1 cellular context compared by ENCODE assay signal in the genomic region with DNA sequence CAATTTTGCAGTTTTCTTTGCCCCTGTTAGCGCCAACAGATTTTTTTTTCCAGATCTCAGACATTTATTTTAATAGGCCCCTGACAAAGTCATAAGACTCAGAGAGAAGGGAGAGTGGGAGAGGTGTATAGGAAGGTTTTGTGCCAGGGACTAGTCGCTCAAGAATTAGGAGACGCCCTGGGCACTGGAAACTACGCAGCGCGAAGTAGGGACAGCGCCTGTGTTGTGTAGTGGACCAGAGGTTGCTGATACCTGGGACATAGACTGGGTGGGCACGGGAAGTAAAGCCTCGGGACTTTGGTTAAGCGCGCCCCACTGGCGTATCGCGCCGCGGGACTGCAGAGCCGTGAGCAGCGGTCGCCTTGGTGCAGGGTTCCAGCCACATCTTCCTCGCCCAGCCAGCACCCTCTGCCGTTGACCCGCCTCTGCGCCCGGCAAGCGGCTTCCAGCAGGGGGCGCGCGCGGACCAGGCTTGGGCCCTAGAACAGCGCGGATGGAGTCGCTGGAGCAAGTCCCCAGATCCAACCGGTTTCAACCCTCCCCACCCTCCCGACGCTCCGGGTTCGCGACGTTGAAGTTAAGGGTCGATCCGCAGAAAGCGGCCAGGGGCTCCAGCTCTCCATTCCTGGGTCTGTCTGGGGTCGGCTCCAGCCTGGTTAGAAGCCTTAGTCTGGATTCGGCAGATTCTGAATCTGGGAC.
A peak's percentile ranks its signal among the peaks of the same experiment; 100 is the strongest.
TF ChIP-seq lines count a peak whose summit lies in the region.

No MANE protein-coding gene starts in this region.

TF ChIP-seq in HepG2, 621 proteins besides CTCF, POLR2A, EP300 and RAD21 (continued from another document and continues in another):
- no peak for TF ChIP-seq ZNF20 (CRISPR knock-in tag; IDR thresholded peaks at IDR 0.05)
- TF ChIP-seq SIN3A (IDR thresholded peaks at IDR 0.05; ENCODE audit: borderline replicate concordance, low read depth, low read length) = no peak
- TF ChIP-seq ZNF883 (CRISPR knock-in tag; IDR thresholded peaks at IDR 0.05; ENCODE audit: not compliant biosample characterization) = no peak
- TF ChIP-seq HCFC1 (IDR thresholded peaks at IDR 0.05; ENCODE audit: low read depth, low read length) = no peak
- TF ChIP-seq, protein P1, sequence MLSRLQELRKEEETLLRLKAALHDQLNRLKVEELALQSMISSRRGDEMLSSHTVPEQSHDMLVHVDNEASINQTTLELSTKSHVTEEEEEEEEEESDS (CRISPR knock-in tag; IDR thresholded peaks at IDR 0.05; ENCODE audit: borderline replicate concordance) = no peak
- TF ChIP-seq, protein P2, sequence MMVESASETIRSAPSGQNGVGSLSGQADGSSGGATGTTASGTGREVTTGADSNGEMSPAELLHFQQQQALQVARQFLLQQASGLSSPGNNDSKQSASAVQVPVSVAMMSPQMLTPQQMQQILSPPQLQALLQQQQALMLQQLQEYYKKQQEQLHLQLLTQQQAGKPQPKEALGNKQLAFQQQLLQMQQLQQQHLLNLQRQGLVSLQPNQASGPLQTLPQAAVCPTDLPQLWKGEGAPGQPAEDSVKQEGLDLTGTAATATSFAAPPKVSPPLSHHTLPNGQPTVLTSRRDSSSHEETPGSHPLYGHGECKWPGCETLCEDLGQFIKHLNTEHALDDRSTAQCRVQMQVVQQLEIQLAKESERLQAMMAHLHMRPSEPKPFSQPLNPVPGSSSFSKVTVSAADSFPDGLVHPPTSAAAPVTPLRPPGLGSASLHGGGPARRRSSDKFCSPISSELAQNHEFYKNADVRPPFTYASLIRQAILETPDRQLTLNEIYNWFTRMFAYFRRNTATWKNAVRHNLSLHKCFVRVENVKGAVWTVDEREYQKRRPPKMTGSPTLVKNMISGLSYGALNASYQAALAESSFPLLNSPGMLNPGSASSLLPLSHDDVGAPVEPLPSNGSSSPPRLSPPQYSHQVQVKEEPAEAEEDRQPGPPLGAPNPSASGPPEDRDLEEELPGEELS (CRISPR knock-in tag; IDR thresholded peaks at IDR 0.05) = no peak
- TF ChIP-seq MYNN (CRISPR knock-in tag; IDR thresholded peaks at IDR 0.05; ENCODE audit: low read depth) = no peak
- TF ChIP-seq ZFP41 (CRISPR knock-in tag; IDR thresholded peaks at IDR 0.05; ENCODE audit: borderline replicate concordance) = no peak
- TF ChIP-seq MED1 (CRISPR knock-in tag; IDR thresholded peaks at IDR 0.05) = no peak
- TF ChIP-seq, protein P3, sequence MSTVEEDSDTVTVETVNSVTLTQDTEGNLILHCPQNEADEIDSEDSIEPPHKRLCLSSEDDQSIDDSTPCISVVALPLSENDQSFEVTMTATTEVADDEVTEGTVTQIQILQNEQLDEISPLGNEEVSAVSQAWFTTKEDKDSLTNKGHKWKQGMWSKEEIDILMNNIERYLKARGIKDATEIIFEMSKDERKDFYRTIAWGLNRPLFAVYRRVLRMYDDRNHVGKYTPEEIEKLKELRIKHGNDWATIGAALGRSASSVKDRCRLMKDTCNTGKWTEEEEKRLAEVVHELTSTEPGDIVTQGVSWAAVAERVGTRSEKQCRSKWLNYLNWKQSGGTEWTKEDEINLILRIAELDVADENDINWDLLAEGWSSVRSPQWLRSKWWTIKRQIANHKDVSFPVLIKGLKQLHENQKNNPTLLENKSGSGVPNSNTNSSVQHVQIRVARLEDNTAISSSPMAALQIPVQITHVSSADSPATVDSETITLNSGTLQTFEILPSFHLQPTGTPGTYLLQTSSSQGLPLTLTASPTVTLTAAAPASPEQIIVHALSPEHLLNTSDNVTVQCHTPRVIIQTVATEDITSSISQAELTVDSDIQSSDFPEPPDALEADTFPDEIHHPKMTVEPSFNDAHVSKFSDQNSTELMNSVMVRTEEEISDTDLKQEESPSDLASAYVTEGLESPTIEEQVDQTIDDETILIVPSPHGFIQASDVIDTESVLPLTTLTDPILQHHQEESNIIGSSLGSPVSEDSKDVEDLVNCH (CRISPR knock-in tag; IDR thresholded peaks at IDR 0.05) = no peak
- TF ChIP-seq, protein P4, sequence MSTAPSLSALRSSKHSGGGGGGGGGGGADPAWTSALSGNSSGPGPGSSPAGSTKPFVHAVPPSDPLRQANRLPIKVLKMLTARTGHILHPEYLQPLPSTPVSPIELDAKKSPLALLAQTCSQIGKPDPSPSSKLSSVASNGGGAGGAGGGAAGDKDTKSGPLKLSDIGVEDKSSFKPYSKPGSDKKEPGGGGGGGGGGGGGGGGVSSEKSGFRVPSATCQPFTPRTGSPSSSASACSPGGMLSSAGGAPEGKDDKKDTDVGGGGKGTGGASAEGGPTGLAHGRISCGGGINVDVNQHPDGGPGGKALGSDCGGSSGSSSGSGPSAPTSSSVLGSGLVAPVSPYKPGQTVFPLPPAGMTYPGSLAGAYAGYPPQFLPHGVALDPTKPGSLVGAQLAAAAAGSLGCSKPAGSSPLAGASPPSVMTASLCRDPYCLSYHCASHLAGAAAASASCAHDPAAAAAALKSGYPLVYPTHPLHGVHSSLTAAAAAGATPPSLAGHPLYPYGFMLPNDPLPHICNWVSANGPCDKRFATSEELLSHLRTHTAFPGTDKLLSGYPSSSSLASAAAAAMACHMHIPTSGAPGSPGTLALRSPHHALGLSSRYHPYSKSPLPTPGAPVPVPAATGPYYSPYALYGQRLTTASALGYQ (CRISPR knock-in tag; IDR thresholded peaks at IDR 0.05) = no peak
- no peak for TF ChIP-seq PCBP2 (optimal IDR thresholded peaks at IDR 0.05; ENCODE audit: low read depth, low read length, poor library complexity, severe bottlenecking)
- TF ChIP-seq, protein P5, sequence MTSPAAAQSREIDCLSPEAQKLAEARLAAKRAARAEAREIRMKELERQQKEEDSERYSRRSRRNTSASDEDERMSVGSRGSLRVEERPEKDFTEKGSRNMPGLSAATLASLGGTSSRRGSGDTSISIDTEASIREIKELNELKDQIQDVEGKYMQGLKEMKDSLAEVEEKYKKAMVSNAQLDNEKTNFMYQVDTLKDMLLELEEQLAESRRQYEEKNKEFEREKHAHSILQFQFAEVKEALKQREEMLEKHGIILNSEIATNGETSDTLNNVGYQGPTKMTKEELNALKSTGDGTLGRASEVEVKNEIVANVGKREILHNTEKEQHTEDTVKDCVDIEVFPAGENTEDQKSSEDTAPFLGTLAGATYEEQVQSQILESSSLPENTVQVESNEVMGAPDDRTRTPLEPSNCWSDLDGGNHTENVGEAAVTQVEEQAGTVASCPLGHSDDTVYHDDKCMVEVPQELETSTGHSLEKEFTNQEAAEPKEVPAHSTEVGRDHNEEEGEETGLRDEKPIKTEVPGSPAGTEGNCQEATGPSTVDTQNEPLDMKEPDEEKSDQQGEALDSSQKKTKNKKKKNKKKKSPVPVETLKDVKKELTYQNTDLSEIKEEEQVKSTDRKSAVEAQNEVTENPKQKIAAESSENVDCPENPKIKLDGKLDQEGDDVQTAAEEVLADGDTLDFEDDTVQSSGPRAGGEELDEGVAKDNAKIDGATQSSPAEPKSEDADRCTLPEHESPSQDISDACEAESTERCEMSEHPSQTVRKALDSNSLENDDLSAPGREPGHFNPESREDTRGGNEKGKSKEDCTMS (CRISPR knock-in tag; conservative IDR thresholded peaks at IDR 0.05) = no peak
- TF ChIP-seq FOXP1 (IDR thresholded peaks at IDR 0.05) = no peak
- TF ChIP-seq FOXP1 (CRISPR knock-in tag; IDR thresholded peaks at IDR 0.05) = no peak
- TF ChIP-seq ATF1 (CRISPR knock-in tag; IDR thresholded peaks at IDR 0.05) = no peak
- TF ChIP-seq, protein P6, sequence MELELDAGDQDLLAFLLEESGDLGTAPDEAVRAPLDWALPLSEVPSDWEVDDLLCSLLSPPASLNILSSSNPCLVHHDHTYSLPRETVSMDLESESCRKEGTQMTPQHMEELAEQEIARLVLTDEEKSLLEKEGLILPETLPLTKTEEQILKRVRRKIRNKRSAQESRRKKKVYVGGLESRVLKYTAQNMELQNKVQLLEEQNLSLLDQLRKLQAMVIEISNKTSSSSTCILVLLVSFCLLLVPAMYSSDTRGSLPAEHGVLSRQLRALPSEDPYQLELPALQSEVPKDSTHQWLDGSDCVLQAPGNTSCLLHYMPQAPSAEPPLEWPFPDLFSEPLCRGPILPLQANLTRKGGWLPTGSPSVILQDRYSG (CRISPR knock-in tag; IDR thresholded peaks at IDR 0.05) = no peak
- TF ChIP-seq ETV5 (CRISPR knock-in tag; IDR thresholded peaks at IDR 0.05; ENCODE audit: borderline replicate concordance) = no peak
- no peak for TF ChIP-seq ZNF766 (CRISPR knock-in tag; IDR thresholded peaks at IDR 0.05; ENCODE audit: borderline replicate concordance)
- TF ChIP-seq MBD4 (IDR thresholded peaks at IDR 0.05; ENCODE audit: borderline replicate concordance, low read length) = no peak
- TF ChIP-seq TEAD2 (CRISPR knock-in tag; IDR thresholded peaks at IDR 0.05) = no peak
- peak; percentile 38; the same call in 1 of the 2 replicates for TF ChIP-seq ELF3 (CRISPR knock-in tag; IDR thresholded peaks at IDR 0.05)
- TF ChIP-seq ZNF547 (CRISPR knock-in tag; IDR thresholded peaks at IDR 0.05) = no peak
- no peak for TF ChIP-seq RFX5 (IDR thresholded peaks at IDR 0.05; ENCODE audit: low read depth, low read length)
- TF ChIP-seq, protein P7, sequence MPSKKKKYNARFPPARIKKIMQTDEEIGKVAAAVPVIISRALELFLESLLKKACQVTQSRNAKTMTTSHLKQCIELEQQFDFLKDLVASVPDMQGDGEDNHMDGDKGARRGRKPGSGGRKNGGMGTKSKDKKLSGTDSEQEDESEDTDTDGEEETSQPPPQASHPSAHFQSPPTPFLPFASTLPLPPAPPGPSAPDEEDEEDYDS (CRISPR knock-in tag; IDR thresholded peaks at IDR 0.05) = no peak
- TF ChIP-seq, protein P8, sequence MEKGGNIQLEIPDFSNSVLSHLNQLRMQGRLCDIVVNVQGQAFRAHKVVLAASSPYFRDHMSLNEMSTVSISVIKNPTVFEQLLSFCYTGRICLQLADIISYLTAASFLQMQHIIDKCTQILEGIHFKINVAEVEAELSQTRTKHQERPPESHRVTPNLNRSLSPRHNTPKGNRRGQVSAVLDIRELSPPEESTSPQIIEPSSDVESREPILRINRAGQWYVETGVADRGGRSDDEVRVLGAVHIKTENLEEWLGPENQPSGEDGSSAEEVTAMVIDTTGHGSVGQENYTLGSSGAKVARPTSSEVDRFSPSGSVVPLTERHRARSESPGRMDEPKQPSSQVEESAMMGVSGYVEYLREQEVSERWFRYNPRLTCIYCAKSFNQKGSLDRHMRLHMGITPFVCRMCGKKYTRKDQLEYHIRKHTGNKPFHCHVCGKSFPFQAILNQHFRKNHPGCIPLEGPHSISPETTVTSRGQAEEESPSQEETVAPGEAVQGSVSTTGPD (CRISPR knock-in tag; IDR thresholded peaks at IDR 0.05) = no peak
- no peak for TF ChIP-seq ZNF484 (CRISPR knock-in tag; IDR thresholded peaks at IDR 0.05; ENCODE audit: borderline replicate concordance, low read depth)
- TF ChIP-seq, protein P9, sequence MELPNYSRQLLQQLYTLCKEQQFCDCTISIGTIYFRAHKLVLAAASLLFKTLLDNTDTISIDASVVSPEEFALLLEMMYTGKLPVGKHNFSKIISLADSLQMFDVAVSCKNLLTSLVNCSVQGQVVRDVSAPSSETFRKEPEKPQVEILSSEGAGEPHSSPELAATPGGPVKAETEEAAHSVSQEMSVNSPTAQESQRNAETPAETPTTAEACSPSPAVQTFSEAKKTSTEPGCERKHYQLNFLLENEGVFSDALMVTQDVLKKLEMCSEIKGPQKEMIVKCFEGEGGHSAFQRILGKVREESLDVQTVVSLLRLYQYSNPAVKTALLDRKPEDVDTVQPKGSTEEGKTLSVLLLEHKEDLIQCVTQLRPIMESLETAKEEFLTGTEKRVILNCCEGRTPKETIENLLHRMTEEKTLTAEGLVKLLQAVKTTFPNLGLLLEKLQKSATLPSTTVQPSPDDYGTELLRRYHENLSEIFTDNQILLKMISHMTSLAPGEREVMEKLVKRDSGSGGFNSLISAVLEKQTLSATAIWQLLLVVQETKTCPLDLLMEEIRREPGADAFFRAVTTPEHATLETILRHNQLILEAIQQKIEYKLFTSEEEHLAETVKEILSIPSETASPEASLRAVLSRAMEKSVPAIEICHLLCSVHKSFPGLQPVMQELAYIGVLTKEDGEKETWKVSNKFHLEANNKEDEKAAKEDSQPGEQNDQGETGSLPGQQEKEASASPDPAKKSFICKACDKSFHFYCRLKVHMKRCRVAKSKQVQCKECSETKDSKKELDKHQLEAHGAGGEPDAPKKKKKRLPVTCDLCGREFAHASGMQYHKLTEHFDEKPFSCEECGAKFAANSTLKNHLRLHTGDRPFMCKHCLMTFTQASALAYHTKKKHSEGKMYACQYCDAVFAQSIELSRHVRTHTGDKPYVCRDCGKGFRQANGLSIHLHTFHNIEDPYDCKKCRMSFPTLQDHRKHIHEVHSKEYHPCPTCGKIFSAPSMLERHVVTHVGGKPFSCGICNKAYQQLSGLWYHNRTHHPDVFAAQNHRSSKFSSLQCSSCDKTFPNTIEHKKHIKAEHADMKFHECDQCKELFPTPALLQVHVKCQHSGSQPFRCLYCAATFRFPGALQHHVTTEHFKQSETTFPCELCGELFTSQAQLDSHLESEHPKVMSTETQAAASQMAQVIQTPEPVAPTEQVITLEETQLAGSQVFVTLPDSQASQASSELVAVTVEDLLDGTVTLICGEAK (IDR thresholded peaks at IDR 0.05) = no peak
- TF ChIP-seq, protein P9 (CRISPR knock-in tag; IDR thresholded peaks at IDR 0.05) = no peak
- no peak for TF ChIP-seq POGZ (CRISPR knock-in tag; IDR thresholded peaks at IDR 0.05)
- no peak for TF ChIP-seq ZNF776 (CRISPR knock-in tag; IDR thresholded peaks at IDR 0.05)
- TF ChIP-seq, protein P10, sequence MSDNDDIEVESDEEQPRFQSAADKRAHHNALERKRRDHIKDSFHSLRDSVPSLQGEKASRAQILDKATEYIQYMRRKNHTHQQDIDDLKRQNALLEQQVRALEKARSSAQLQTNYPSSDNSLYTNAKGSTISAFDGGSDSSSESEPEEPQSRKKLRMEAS (IDR thresholded peaks at IDR 0.05) = no peak
